9 cellular contexts compared by ENCODE assay signal in the genomic region with DNA sequence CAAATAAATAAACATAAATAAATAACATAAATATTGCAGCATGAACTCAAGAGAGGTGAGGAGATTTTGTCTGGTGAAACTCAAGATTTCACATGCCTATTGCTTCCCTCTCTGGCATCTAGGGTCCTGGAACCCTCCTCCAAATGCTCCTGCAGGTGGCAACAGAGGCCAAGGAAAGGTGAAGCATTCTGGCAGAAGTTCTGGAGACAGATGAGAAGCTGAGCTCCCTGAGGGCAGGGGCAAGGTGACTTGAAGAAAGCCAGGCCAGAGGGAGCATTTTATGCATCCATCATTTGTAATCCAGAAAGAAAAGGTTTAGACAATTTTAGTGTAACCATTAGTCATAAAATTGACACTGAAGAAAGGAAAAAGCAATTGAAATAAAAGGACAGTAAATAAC.
DNase-seq lines count a peak whose midpoint lies in the region; ATAC-seq, FAIRE-seq and TF ChIP-seq lines count a peak whose summit lies in the region.
"Had no signal": no experiment of that assay in that cellular context is flagged by ENCODE, and none has a peak within 500 bp of the region (broad histone marks: within the 10 kb centered on the region; RNA-seq: fewer than 3 reads in every experiment).

No MANE protein-coding gene starts in this region.

- no peak for TF ChIP-seq POLR2A in GM12892 (IDR thresholded peaks at IDR 0.05; ENCODE audit: low read depth, low read length)

- ATAC-seq in HG02840 (IDR thresholded peaks at IDR 0.05; ENCODE audit: low FRiP score, unreplicated experiment) = no peak

- H3K4me3 ChIP-seq in AG04450 (ENCODE audit: low read depth, low read length) = no peak overlapping the region
- no peak overlapping the region for H3K4me3 ChIP-seq in neural cell (ENCODE audit: low read length)

- H3K36me3 ChIP-seq in neural cell (ENCODE audit: insufficient read depth, low read length) = no peaks in the 10 kb centered on the region

- TF ChIP-seq EP300 in neural cell (conservative IDR thresholded peaks at IDR 0.05; ENCODE audit: poor library complexity, severe bottlenecking) = no peak

- H4K20me1 ChIP-seq in neural cell (ENCODE audit: insufficient read depth) = no peaks in the 10 kb centered on the region

- H3K27me3 ChIP-seq in AG04450 (ENCODE audit: control insufficient read depth, insufficient read depth, low read length) (no peaks in the 10 kb centered on the region), neural cell (ENCODE audit: insufficient read depth, low read depth, low read length) (peaks cover 18% of the 10 kb centered on the region)

- POLR2A ChIA-PET in AG04450 (lab: Yijun Ruan, JAX) = no interaction called here

- peak; percentile 90 for FAIRE-seq in GM12892 (lab: Jason Lieb, UNC)
- FAIRE-seq: islet of Langerhans had no signal

- H3K9me2 ChIP-seq in neural cell (ENCODE audit: insufficient read depth, low read length) = no peaks in the 10 kb centered on the region

- no peak overlapping the region for H3K27ac ChIP-seq in AG04450 (ENCODE audit: low read depth, low read length)
- H3K27ac ChIP-seq in neural cell (ENCODE audit: low read length) = no peak overlapping the region

- no peak overlapping the region for H3K4me2 ChIP-seq in neural cell (ENCODE audit: low read length)

- H2AFZ ChIP-seq in neural cell (ENCODE audit: low read depth, low read length) = no peak overlapping the region

- no peak overlapping the region for H3K9ac ChIP-seq in neural cell (ENCODE audit: low read length)

- peak; percentile 84 for TF ChIP-seq RAD21 in neural cell (conservative IDR thresholded peaks at IDR 0.05)

- H3K9me3 ChIP-seq in AG04450 (ENCODE audit: control insufficient read depth, insufficient read depth, low read length) = no peaks in the 10 kb centered on the region; the same call in 1 of the 2 replicates
- no peaks in the 10 kb centered on the region for H3K9me3 ChIP-seq in neural cell (ENCODE audit: low read length)

- CTCF ChIA-PET in AG04450 (lab: Charles Lee) = interaction anchor here (0.6 to 15.4 kb wide), 11 partner anchors 8 to 1271 kb away, joined by 3 to 284 read pairs (median 3); no protein-coding TSS in a partner anchor

- DNase-seq in AG04450 (ENCODE audit: low read depth, low spot score) = no peak
- DNase-seq in GM12892 (ENCODE audit: insufficient read length) = no peak
- DNase-seq in NCI-H2107 (lab: John Stamatoyannopoulos, UW) = peak; percentile 20
- DNase-seq in activated CD4-positive, alpha-beta T cell treated with anti-CD3 and anti-CD28 coated beads for 1 hour = peak; percentile 38
- peak; percentile 35 for DNase-seq in effector CD4-positive, alpha-beta T cell
- DNase-seq in GF-D8 (lab: John Stamatoyannopoulos, UW) = no peak

- no peaks in the 10 kb centered on the region for H3F3A ChIP-seq in neural cell (ENCODE audit: insufficient read depth, low read length, poor library complexity, severe bottlenecking)

- H3K79me2 ChIP-seq in neural cell (replicated peaks; ENCODE audit: insufficient read depth, low read length) = no peaks in the 10 kb centered on the region

- TF ChIP-seq CTCF in AG04450 (IDR thresholded peaks at IDR 0.05; ENCODE audit: low read depth, low read length) = peak; percentile 61
- TF ChIP-seq CTCF in neural cell (IDR thresholded peaks at IDR 0.05; ENCODE audit: poor library complexity, severe bottlenecking) = peak; percentile 74

TF ChIP-seq in neural cell, 6 proteins besides CTCF, POLR2A, EP300 and RAD21:
- no peak for TF ChIP-seq POLR2AphosphoS5 (IDR thresholded peaks at IDR 0.05)
- TF ChIP-seq SMC3 (conservative IDR thresholded peaks at IDR 0.05; ENCODE audit: poor library complexity) = peak; percentile 90
- no peak for TF ChIP-seq TAF1 (IDR thresholded peaks at IDR 0.05; ENCODE audit: low read depth)

Comparison
In these comparisons a context has a peak if more than half of its experiments do, and no peak if none do; other contexts are left out.
1. DNase-seq: peak in NCI-H2107 (single experiment), activated CD4-positive, alpha-beta T cell treated with anti-CD3 and anti-CD28 coated beads for 1 hour (single experiment) and effector CD4-positive, alpha-beta T cell (single experiment); none in AG04450 (single experiment), GM12892 (single experiment) and GF-D8 (single experiment).